15 cellular contexts compared by ENCODE assay signal in genomic region chr4:176380352-176381157, GRCh38.
A peak's percentile ranks its signal among the peaks of the same experiment; 100 is the strongest.
DNase-seq lines count a peak whose midpoint lies in the region; ATAC-seq and TF ChIP-seq lines count a peak whose summit lies in the region.
"Had no signal": no experiment of that assay in that cellular context is flagged by ENCODE, and none has a peak within 500 bp of the region (broad histone marks: within the 10 kb centered on the region; RNA-seq: fewer than 3 reads in every experiment).

No MANE protein-coding gene starts in this region.

- DNase-seq in Daoy (ENCODE audit: low read depth) (peak; percentile 11), SK-N-SH (no peak), mesenchymal stem cell (no peak), NCI-H1436 treated with DMSO at 0.1 percent for 48 hours (lab: John Stamatoyannopoulos, UW) (no peak), HK-2 (ENCODE audit: unreplicated experiment) (no peak), BE2C (no peak)
- DNase-seq: activated naive CD8-positive, alpha-beta T cell treated with anti-CD3 and anti-CD28 coated beads, Interleukin-2, amount 10 ng/mL, durations not matched to agents 7 days and 5 days; PC-3 had no signal

- no peak overlapping the region for H2BK12ac ChIP-seq in mesenchymal stem cell (ENCODE audit: low read length in 2 of 2)

- H2AFZ ChIP-seq in SK-N-SH (ENCODE audit: low read depth) (peak overlapping the region; percentile 48; the same call in 1 of the 2 replicates), mesenchymal stem cell (ENCODE audit: low read depth, low read length) (no peak overlapping the region)
- H2AFZ ChIP-seq: hepatocyte had no signal

- H2BK15ac ChIP-seq in mesenchymal stem cell (ENCODE audit: low read depth, poor library complexity, severe bottlenecking): no peak overlapping the region

- no peak for TF ChIP-seq CTCF in SK-N-SH (IDR thresholded peaks at IDR 0.05)
- TF ChIP-seq CTCF in BE2C (IDR thresholded peaks at IDR 0.05; ENCODE audit: low read depth, low read length): no peak

- H3K9me2 ChIP-seq in SK-N-SH: no peaks in the 10 kb centered on the region

- peak overlapping the region in 1 of 2 experiments; percentile 50; a peak in 1 of 4 replicates for H3K27ac ChIP-seq in SK-N-SH (ENCODE audit: low read depth in 2 of 2, low read length in 1 of 2)
- no peak overlapping the region for H3K27ac ChIP-seq in mesenchymal stem cell (ENCODE audit: low read length, poor library complexity, severe bottlenecking)
- H3K27ac ChIP-seq: C4-2B, hepatocyte had no signal

- H3K36me3 ChIP-seq in SK-N-SH (replicated peaks in 1 of 2; ENCODE audit: control insufficient read depth in 1 of 2, insufficient read depth in 2 of 2, low read length in 1 of 2) (no peaks in the 10 kb centered on the region), mesenchymal stem cell (ENCODE audit: control insufficient read depth in 1 of 2, insufficient read depth in 2 of 2, low read depth in 1 of 2, low read length in 2 of 2) (no peaks in the 10 kb centered on the region), BE2C (no peaks in the 10 kb centered on the region)
- H3K36me3 ChIP-seq: HAP-1 had no signal

- CTCF ChIA-PET in SK-N-SH (lab: Yijun Ruan, JAX): interaction anchor here (0.6 to 2.3 kb wide), 4 partner anchors 8 to 667 kb away, joined by 3 to 10 read pairs (median 3); no protein-coding TSS in a partner anchor

- H4K91ac ChIP-seq in mesenchymal stem cell (ENCODE audit: low read length): no peak overlapping the region

- no peak for TF ChIP-seq RAD21 in SK-N-SH (IDR thresholded peaks at IDR 0.05; ENCODE audit: low read length)

- POLR2A ChIA-PET in SK-N-SH (lab: Yijun Ruan, JAX): no interaction called here

- no peak overlapping the region for H3K18ac ChIP-seq in mesenchymal stem cell (ENCODE audit: low read depth in 1 of 2, low read length in 2 of 2)

- no peaks in the 10 kb centered on the region for H4K20me1 ChIP-seq in SK-N-SH (ENCODE audit: insufficient read depth)

- no peaks in the 10 kb centered on the region for H3K9me3 ChIP-seq in SK-N-SH
- no peaks in the 10 kb centered on the region for H3K9me3 ChIP-seq in mesenchymal stem cell (ENCODE audit: control insufficient read depth, low read length)
- H3K9me3 ChIP-seq in BE2C: no peaks in the 10 kb centered on the region
- H3K9me3 ChIP-seq: HAP-1 had no signal

- ATAC-seq in HG02610 (IDR thresholded peaks at IDR 0.05; ENCODE audit: unreplicated experiment): peak; percentile 33
- ATAC-seq in GM19397 (IDR thresholded peaks at IDR 0.05; ENCODE audit: unreplicated experiment): no peak
- ATAC-seq: PC-3, sciatic nerve had no signal

- peak overlapping the region in 1 of 2 experiments; percentile 61 for H3K4ac ChIP-seq in mesenchymal stem cell (ENCODE audit: low read depth in 1 of 2, low read length in 2 of 2)

- peaks cover 4% of the 10 kb centered on the region for H3F3A ChIP-seq in SK-N-SH (replicated peaks; ENCODE audit: insufficient read depth)

- WGBS in SK-N-SH (ENCODE audit: low lambda C conversion rate): 59% methylated on average over 11 of the region's 11 CpGs
- WGBS in mesenchymal stem cell: 88% methylated on average over 11 of the region's 11 CpGs

- H3K4me1 ChIP-seq in SK-N-SH (ENCODE audit: control insufficient read depth in 1 of 2, insufficient read depth in 2 of 2, low read depth in 1 of 2, low read length in 1 of 2) (no peaks in the 10 kb centered on the region; a peak in 2 of 4 replicates), mesenchymal stem cell (ENCODE audit: control insufficient read depth, insufficient read depth, low read depth, low read length) (no peaks in the 10 kb centered on the region), BE2C (no peaks in the 10 kb centered on the region)
- H3K4me1 ChIP-seq: HAP-1 had no signal

- H3K14ac ChIP-seq in mesenchymal stem cell (ENCODE audit: low read length in 2 of 2): no peak overlapping the region

- TF ChIP-seq EP300 in SK-N-SH (IDR thresholded peaks at IDR 0.05; ENCODE audit: borderline replicate concordance in 1 of 2, low read depth in 1 of 2, low read length in 1 of 2): no peak

- no peak overlapping the region; the same call in 1 of the 2 replicates for H3K9ac ChIP-seq in SK-N-SH
- H3K9ac ChIP-seq in mesenchymal stem cell (ENCODE audit: low read length): no peak overlapping the region

- peak overlapping the region; percentile 49 for H2AK5ac ChIP-seq in mesenchymal stem cell (ENCODE audit: low read length, severe bottlenecking)

- H3K4me3 ChIP-seq in SK-N-SH (ENCODE audit: low read depth in 2 of 2, low read length in 1 of 2): peak overlapping the region; percentile 31 to 47; a peak in 2 of 4 replicates
- H3K4me3 ChIP-seq in mesenchymal stem cell (ENCODE audit: insufficient read depth in 1 of 2, low read depth in 1 of 2, low read length in 2 of 2): no peak overlapping the region
- no peak overlapping the region for H3K4me3 ChIP-seq in BE2C (ENCODE audit: low read depth, low read length)
- H3K4me3 ChIP-seq: HAP-1, hepatocyte, lung had no signal

- no peak overlapping the region for H3K23ac ChIP-seq in mesenchymal stem cell (ENCODE audit: low read length in 2 of 2)

- H2BK5ac ChIP-seq in mesenchymal stem cell (ENCODE audit: low read depth, low read length, poor library complexity, severe bottlenecking): no peak overlapping the region

- no peaks in the 10 kb centered on the region for H3K79me1 ChIP-seq in mesenchymal stem cell (replicated peaks; ENCODE audit: low read length, poor library complexity, severe bottlenecking)

- H4K8ac ChIP-seq in mesenchymal stem cell (ENCODE audit: low read length): no peak overlapping the region

- no peaks in the 10 kb centered on the region for H3K79me2 ChIP-seq in SK-N-SH (ENCODE audit: insufficient read depth)
- H3K79me2 ChIP-seq: hepatocyte had no signal

- H3K4me2 ChIP-seq in SK-N-SH (peak overlapping the region; percentile 74), mesenchymal stem cell (ENCODE audit: low read length, poor library complexity, severe bottlenecking) (peak overlapping the region; percentile 13)
- H3K4me2 ChIP-seq: hepatocyte had no signal

- no peaks in the 10 kb centered on the region for H3K27me3 ChIP-seq in SK-N-SH (ENCODE audit: insufficient read depth)
- no peaks in the 10 kb centered on the region for H3K27me3 ChIP-seq in mesenchymal stem cell (ENCODE audit: control insufficient read depth in 1 of 2, insufficient read depth in 1 of 2, low read length in 2 of 2)
- no peaks in the 10 kb centered on the region for H3K27me3 ChIP-seq in BE2C
- H3K27me3 ChIP-seq: hepatocyte had no signal

- no peak overlapping the region for H2BK120ac ChIP-seq in mesenchymal stem cell (ENCODE audit: low read depth, low read length)

TF ChIP-seq in SK-N-SH, 30 proteins besides CTCF, POLR2A, EP300 and RAD21 (continues in another document):
- TF ChIP-seq FOSL2 (IDR thresholded peaks at IDR 0.05; ENCODE audit: borderline replicate concordance, low read depth) (no peak), PBX3 (IDR thresholded peaks at IDR 0.05) (no peak), RFX5 (IDR thresholded peaks at IDR 0.05; ENCODE audit: low read length) (no peak), IRF3 (IDR thresholded peaks at IDR 0.05; ENCODE audit: low read depth, low read length) (no peak), MXI1 (IDR thresholded peaks at IDR 0.05; ENCODE audit: low read depth, low read length) (no peak), GATA2 (CRISPR knock-in tag; IDR thresholded peaks at IDR 0.05) (no peak), CHD2 (IDR thresholded peaks at IDR 0.05; ENCODE audit: low read length, partially characterized antibody) (no peak), NRF1 (IDR thresholded peaks at IDR 0.05; ENCODE audit: low read depth, low read length) (no peak), MAX (IDR thresholded peaks at IDR 0.05; ENCODE audit: low read depth) (no peak), TCF12 (IDR thresholded peaks at IDR 0.05) (no peak), JUND (IDR thresholded peaks at IDR 0.05) (no peak), POLR2AphosphoS5 (IDR thresholded peaks at IDR 0.05; ENCODE audit: low read depth, low read length) (no peak), TAF1 (IDR thresholded peaks at IDR 0.05; ENCODE audit: borderline replicate concordance, low read depth, low read length) (no peak), YY1 (IDR thresholded peaks at IDR 0.05; ENCODE audit: low read depth) (no peak), MEF2A (IDR thresholded peaks at IDR 0.05; ENCODE audit: borderline replicate concordance, low read depth) (no peak), SMC3 (IDR thresholded peaks at IDR 0.05; ENCODE audit: low read depth, low read length) (no peak)

Comparison
In these comparisons a context has a peak if more than half of its experiments do, and no peak if none do; other contexts are left out.
1. H3K4me3 ChIP-seq: peak in SK-N-SH (2 of 2); none in mesenchymal stem cell (0 of 2) and BE2C (single experiment).